ENCODE assay signal across 9 cellular contexts in the genomic region with DNA sequence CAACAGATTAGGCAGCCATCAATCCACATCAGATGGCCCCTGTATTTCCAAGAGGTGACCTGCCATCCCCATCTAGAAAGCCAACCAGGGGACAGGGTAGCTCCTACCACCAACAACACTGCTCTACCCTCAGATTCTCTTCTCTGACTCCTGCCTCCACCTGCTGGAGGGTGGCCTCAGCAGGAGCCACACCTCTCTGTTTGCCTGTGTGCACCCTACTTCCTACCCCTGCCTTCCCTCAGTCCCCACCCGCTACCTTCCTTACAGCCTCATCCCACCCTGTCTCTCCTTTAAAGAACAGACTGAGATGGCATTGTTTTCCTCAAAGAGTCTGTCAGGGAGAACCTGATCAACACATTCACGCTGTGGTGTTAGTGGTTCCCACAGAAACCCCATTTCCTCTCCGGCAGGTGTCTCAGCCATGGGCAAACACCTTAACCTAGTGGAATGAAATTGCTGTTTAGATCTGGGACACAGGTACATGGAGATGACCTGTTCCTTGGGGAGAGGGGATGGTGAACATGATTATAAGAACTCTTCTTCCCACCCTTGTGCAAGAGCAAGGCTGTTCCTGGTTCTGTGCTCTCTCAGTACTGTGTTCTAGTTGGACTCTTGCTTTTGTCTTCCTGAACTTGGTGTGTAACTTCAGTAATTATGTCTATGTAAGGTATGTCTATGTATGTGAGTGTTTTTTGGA. TPM values are rescaled to one million over a fixed set of nuclear protein-coding genes. Genes with fewer than 3 reads are reported as not detected.
A peak's percentile ranks its signal among the peaks of the same experiment; 100 is the strongest.
DNase-seq lines count a peak whose midpoint lies in the region; ATAC-seq and TF ChIP-seq lines count a peak whose summit lies in the region.
"Had no signal": no experiment of that assay in that cellular context is flagged by ENCODE, and none has a peak within 500 bp of the region (broad histone marks: within the 10 kb centered on the region; RNA-seq: fewer than 3 reads in every experiment).

No MANE protein-coding gene starts in this region.

- no peaks in the 10 kb centered on the region for H4K20me1 ChIP-seq in Loucy (ENCODE audit: insufficient read depth, low read length, poor library complexity, severe bottlenecking)
- H4K20me1 ChIP-seq in mammary epithelial cell (ENCODE audit: insufficient read depth, low read length) = no peaks in the 10 kb centered on the region

- H3K9ac ChIP-seq in Loucy (ENCODE audit: low read depth, low read length, poor library complexity, severe bottlenecking) (peak overlapping the region; percentile 90), mammary epithelial cell (ENCODE audit: insufficient read depth, low read length) (peak overlapping the region; percentile 72), neuronal stem cell (ENCODE audit: low read depth, low read length, poor library complexity) (no peak overlapping the region)

- in situ Hi-C loops in mammary epithelial cell (cut with MboI; ENCODE audit: low sequenced_read_pairs in 2 of 2) = loop anchor here (5.0 to 25.0 kb wide), 5 partner anchors 50 to 465 kb away; partner anchors contain the start of genes ABHD12 (in 1 of the 2), APMAP (in 1 of the 2) and PYGB (in 1 of the 2)

- H3K9me3 ChIP-seq in Loucy (ENCODE audit: insufficient read depth, low read depth, low read length) = no peaks in the 10 kb centered on the region
- H3K9me3 ChIP-seq in mammary epithelial cell (replicated peaks; ENCODE audit: insufficient read depth, low read length) = no peaks in the 10 kb centered on the region
- H3K9me3 ChIP-seq in neuronal stem cell (replicated peaks in 1 of 2; ENCODE audit: control insufficient read depth in 2 of 2, insufficient read depth in 1 of 2, low read depth in 1 of 2, low read length in 2 of 2) = peaks cover 0 to 8% of the 10 kb centered on the region in 2 donors

- no peak overlapping the region for H2BK120ac ChIP-seq in neuronal stem cell (ENCODE audit: low read depth, low read length)

- H3K4me1 ChIP-seq in Loucy (ENCODE audit: insufficient read depth, low read length, poor library complexity, severe bottlenecking) = peaks cover 51% of the 10 kb centered on the region
- H3K4me1 ChIP-seq in mammary epithelial cell (ENCODE audit: insufficient read depth, low read length) = peaks cover 11% of the 10 kb centered on the region
- H3K4me1 ChIP-seq in neuronal stem cell (ENCODE audit: control insufficient read depth in 2 of 2, insufficient read depth in 1 of 2, low read depth in 1 of 2, low read length in 2 of 2) = peaks cover 14 to 15% of the 10 kb centered on the region in 2 donors

- no TSS peak for BruUV-seq in mammary epithelial cell (replicated peaks; lab: Mats Ljungman, UMichigan)

- dilution Hi-C loops in mammary epithelial cell (cut with HindIII; ENCODE audit: low sequenced_read_pairs) = no loop called here

- H3K27me3 ChIP-seq in Loucy (ENCODE audit: insufficient read depth, low read length, poor library complexity, severe bottlenecking) (no peaks in the 10 kb centered on the region), mammary epithelial cell (ENCODE audit: insufficient read depth, low read length) (no peaks in the 10 kb centered on the region), neuronal stem cell (ENCODE audit: control insufficient read depth in 3 of 3, insufficient read depth in 3 of 3, low read depth in 1 of 3, low read length in 3 of 3) (peaks cover 0 to under 1% (median 0%) of the 10 kb centered on the region in 3 experiments)

- no peak overlapping the region for H2BK15ac ChIP-seq in neuronal stem cell (ENCODE audit: low read length)

- no peak overlapping the region for H2AK5ac ChIP-seq in neuronal stem cell (ENCODE audit: low read depth, low read length)

- WGBS in mammary epithelial cell (ENCODE audit: low coverage, missing lambda C conversion rate) = 100% methylated on average over 3 of the region's 3 CpGs
- no CpG with 5 or more reads among the region's 3 CpGs for WGBS in neuronal stem cell (ENCODE audit: extremely low coverage in 2 of 2, insufficient read length in 2 of 2, insufficient replicate concordance in 1 of 2), 2 donors

- peak overlapping the region; percentile 88 for H3K4me3 ChIP-seq in Loucy (ENCODE audit: low read length, poor library complexity, severe bottlenecking)
- peak overlapping the region; percentile 82 to 95 (median 91) for H3K4me3 ChIP-seq in mammary epithelial cell (replicated peaks in 1 of 3; ENCODE audit: insufficient read depth in 1 of 3, low read depth in 2 of 3, low read length in 3 of 3)
- H3K4me3 ChIP-seq in neuronal stem cell (ENCODE audit: low read length in 2 of 2) = no peak overlapping the region

- TF ChIP-seq CTCF in Loucy (conservative IDR thresholded peaks at IDR 0.05; ENCODE audit: low read length) (no peak; the same call in 1 of the 2 replicates), mammary epithelial cell (conservative IDR thresholded peaks at IDR 0.05 in 1 of 2, IDR thresholded peaks at IDR 0.05 in 1 of 2; ENCODE audit: extremely low read depth in 1 of 2, insufficient read depth in 1 of 2, low read depth in 1 of 2, low read length in 2 of 2) (peak in 1 of 2 donors; percentile 20)

- H3K9me2 ChIP-seq in Loucy (replicated peaks; ENCODE audit: low read depth, low read length) = no peaks in the 10 kb centered on the region

- H3K79me2 ChIP-seq in Loucy (ENCODE audit: insufficient read depth, low read length) (peaks cover 36% of the 10 kb centered on the region), mammary epithelial cell (ENCODE audit: insufficient read depth, low read length) (peaks cover 67% of the 10 kb centered on the region)

- ATAC-seq in GM19452 (IDR thresholded peaks at IDR 0.05; ENCODE audit: unreplicated experiment) = no peak

- no peak overlapping the region for H4K91ac ChIP-seq in neuronal stem cell (ENCODE audit: low read depth, low read length, poor library complexity)

- no peak overlapping the region for H4K8ac ChIP-seq in neuronal stem cell (ENCODE audit: low read depth, low read length)

- DNase-seq in DMS153 (lab: John Stamatoyannopoulos, UW) (peak; percentile 1), DMS153 treated with DMSO at 0.1 percent for 48 hours (lab: John Stamatoyannopoulos, UW; ENCODE audit: unreplicated experiment) (no peak), mammary epithelial cell (no peak), neuronal stem cell (ENCODE audit: low spot score) (no peak), CD1c-positive myeloid dendritic cell (ENCODE audit: extremely low spot score) (no peak)
- DNase-seq in activated CD4-positive, CD25-positive, alpha-beta regulatory T cell (lab: John Stamatoyannopoulos, UW) = no peak

- CTCF ChIA-PET in mammary epithelial cell (lab: Charles Lee; ENCODE audit: low non-redundant PET) = no interaction called here

- H2AFZ ChIP-seq in Loucy (ENCODE audit: low read length) (no peak overlapping the region), mammary epithelial cell (ENCODE audit: low read depth, low read length) (no peak overlapping the region), neuronal stem cell (ENCODE audit: low read length) (no peak overlapping the region)

- H3K14ac ChIP-seq in neuronal stem cell (ENCODE audit: low read length) = no peak overlapping the region

- H3K23ac ChIP-seq in neuronal stem cell (ENCODE audit: low read depth, low read length, poor library complexity) = peak overlapping the region; percentile 8

- H3K27ac ChIP-seq in mammary epithelial cell (ENCODE audit: insufficient read depth, low read depth, low read length) (no peak overlapping the region), neuronal stem cell (replicated peaks; ENCODE audit: low read length) (no peak overlapping the region)
- H3K27ac ChIP-seq: GM23248 had no signal

- H3K36me3 ChIP-seq in Loucy (ENCODE audit: insufficient read depth, low read length) = no peaks in the 10 kb centered on the region
- H3K36me3 ChIP-seq in mammary epithelial cell (ENCODE audit: insufficient read depth, low read length) = peaks cover 4% of the 10 kb centered on the region
- H3K36me3 ChIP-seq in neuronal stem cell (replicated peaks in 1 of 2; ENCODE audit: control insufficient read depth in 2 of 2, insufficient read depth in 2 of 2, low read length in 2 of 2) = peaks cover 0 to 7% of the 10 kb centered on the region in 2 donors

- H3K4ac ChIP-seq in neuronal stem cell (ENCODE audit: low read length) = no peak overlapping the region

- intact Hi-C loops in mammary epithelial cell (cut with micrococcal nuclease) = loop anchor here (2.0 to 5.0 kb wide), 5 partner anchors 49 to 205 kb away; partner anchors contain the start of genes APMAP and VSX1

- no peak overlapping the region for H2BK12ac ChIP-seq in neuronal stem cell (ENCODE audit: low read length)

- H3K4me2 ChIP-seq in Loucy (ENCODE audit: low read depth, low read length, poor library complexity, severe bottlenecking) = peak overlapping the region; percentile 93
- H3K4me2 ChIP-seq in mammary epithelial cell (ENCODE audit: insufficient read depth, low read depth, low read length) = peak overlapping the region; percentile 88
- H3K4me2 ChIP-seq in neuronal stem cell (ENCODE audit: insufficient read depth, low read length, poor library complexity, severe bottlenecking) = peak overlapping the region; percentile 92

- H3F3A ChIP-seq in Loucy (ENCODE audit: low read depth) = no peaks in the 10 kb centered on the region

- H3K79me1 ChIP-seq in neuronal stem cell (ENCODE audit: low read depth, low read length) = peaks cover 2% of the 10 kb centered on the region

- peak overlapping the region; percentile 21 for H3K18ac ChIP-seq in neuronal stem cell (ENCODE audit: low read length)

- no peak overlapping the region for H2BK5ac ChIP-seq in neuronal stem cell (ENCODE audit: low read length)

RNA-seq across cellular contexts. Expression of gene ENTPD6, which starts 1.8 kb away (rescaled TPM):
- 100 to 1,000 TPM in 1 of 2 donors, 10 to 100 TPM in 1; 82.9 to 130 TPM for total RNA-seq in mammary epithelial cell
- 127 TPM for polyA plus RNA-seq in mammary epithelial cell
- polyA minus RNA-seq in mammary epithelial cell = 195 TPM
- 50.6 TPM for polyA plus RNA-seq in neuronal stem cell (2013, experiment 1 of 2)
- polyA plus RNA-seq in neuronal stem cell (2013, experiment 2 of 2) = 48.4 TPM

RNA-seq across cellular contexts. Expression of gene PYGB, which starts 50.6 kb away (rescaled TPM):
- total RNA-seq in mammary epithelial cell = 1,000 to 10,000 TPM in 1 of 2 donors, 100 to 1,000 TPM in 1; 475 to 1,432 TPM
- 284 TPM for polyA plus RNA-seq in mammary epithelial cell
- polyA minus RNA-seq in mammary epithelial cell = 595 TPM
- 31.3 TPM for polyA plus RNA-seq in neuronal stem cell (2013, experiment 1 of 2)
- 32.4 TPM for polyA plus RNA-seq in neuronal stem cell (2013, experiment 2 of 2)

Comparison
In these comparisons a context has a peak if more than half of its experiments do, and no peak if none do; other contexts are left out.
1. H3K4me3 ChIP-seq: peak in Loucy (single experiment) and mammary epithelial cell (3 of 3); none in neuronal stem cell (0 of 2).
2. Peak in every context shown above with its lines, with median percentiles within 50 percentile points of each other: H3K4me2 ChIP-seq.